ENCODE assay signal across 1 cellular context in the genomic region with DNA sequence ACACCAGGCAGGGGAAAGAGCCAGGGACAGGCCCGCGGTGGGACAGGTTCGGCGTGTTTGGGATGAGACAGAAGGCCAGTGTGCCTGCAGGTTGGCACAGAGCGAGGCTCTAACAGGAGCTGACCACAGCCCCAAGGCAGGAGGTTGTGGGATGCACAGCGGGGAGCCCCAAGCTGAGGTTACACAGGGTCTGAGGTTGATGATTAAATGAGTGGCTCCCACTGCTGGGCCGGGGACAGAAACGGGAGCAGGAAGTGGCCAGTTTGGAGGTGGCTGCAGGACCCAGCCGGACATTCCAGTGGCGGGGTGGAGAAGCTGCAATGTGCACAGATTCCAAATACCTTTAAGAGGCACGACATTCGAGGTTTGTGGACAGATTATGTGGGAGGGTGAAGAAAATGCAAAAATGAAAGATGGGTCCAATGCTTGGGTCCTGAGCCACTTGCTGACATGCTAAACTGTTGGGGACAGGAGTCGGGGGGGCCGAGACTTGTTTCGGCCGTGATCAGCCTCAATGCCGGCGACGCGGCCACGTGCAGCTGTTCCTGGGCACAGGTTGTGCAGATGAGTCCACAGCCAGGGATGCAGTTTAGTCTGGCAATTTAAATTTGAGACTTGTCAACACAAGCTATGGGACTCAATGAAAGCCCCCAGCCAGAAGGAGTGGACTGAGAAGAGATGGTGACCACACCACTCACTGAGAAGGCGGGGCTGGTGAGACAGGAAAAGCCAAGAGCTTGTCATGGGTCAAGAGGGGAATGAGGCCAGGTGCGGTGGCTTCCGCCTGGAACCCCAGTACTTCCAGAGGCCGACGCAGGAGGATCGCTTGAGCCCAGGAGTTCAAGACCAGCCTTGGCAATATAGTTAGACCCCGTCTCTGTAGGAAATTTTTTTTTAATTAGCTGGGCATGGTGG.
TF ChIP-seq lines count a peak whose summit lies in the region.

No MANE protein-coding gene starts in this region.

TF ChIP-seq in HepG2, 621 proteins besides CTCF, POLR2A, EP300 and RAD21 (continued from another document):
- TF ChIP-seq, protein P1, sequence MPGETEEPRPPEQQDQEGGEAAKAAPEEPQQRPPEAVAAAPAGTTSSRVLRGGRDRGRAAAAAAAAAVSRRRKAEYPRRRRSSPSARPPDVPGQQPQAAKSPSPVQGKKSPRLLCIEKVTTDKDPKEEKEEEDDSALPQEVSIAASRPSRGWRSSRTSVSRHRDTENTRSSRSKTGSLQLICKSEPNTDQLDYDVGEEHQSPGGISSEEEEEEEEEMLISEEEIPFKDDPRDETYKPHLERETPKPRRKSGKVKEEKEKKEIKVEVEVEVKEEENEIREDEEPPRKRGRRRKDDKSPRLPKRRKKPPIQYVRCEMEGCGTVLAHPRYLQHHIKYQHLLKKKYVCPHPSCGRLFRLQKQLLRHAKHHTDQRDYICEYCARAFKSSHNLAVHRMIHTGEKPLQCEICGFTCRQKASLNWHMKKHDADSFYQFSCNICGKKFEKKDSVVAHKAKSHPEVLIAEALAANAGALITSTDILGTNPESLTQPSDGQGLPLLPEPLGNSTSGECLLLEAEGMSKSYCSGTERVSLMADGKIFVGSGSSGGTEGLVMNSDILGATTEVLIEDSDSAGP (CRISPR knock-in tag; IDR thresholded peaks at IDR 0.05; ENCODE audit: borderline replicate concordance), result peak; percentile 49; the same call in 1 of the 2 replicates
- 0 out of 2 replicates have a peak, but pooled peaks have one; percentile 55 for TF ChIP-seq ZNF160 (CRISPR knock-in tag; IDR thresholded peaks at IDR 0.05)
- no peak for TF ChIP-seq ZNF550 (CRISPR knock-in tag; IDR thresholded peaks at IDR 0.05; ENCODE audit: borderline replicate concordance)
- TF ChIP-seq ZNF468 (CRISPR knock-in tag; IDR thresholded peaks at IDR 0.05), result 0 out of 2 replicates have a peak, but pooled peaks have one; percentile 70
- no peak for TF ChIP-seq ZSCAN30 (CRISPR knock-in tag; IDR thresholded peaks at IDR 0.05)
- peak; percentile 49 for TF ChIP-seq AGO2 (optimal IDR thresholded peaks at IDR 0.05; ENCODE audit: low read depth, low read length)
- TF ChIP-seq NR2F1 (CRISPR knock-in tag; IDR thresholded peaks at IDR 0.05), result no peak
